Comparison of ENCODE assay signal across 1 cellular context in the genomic region with DNA sequence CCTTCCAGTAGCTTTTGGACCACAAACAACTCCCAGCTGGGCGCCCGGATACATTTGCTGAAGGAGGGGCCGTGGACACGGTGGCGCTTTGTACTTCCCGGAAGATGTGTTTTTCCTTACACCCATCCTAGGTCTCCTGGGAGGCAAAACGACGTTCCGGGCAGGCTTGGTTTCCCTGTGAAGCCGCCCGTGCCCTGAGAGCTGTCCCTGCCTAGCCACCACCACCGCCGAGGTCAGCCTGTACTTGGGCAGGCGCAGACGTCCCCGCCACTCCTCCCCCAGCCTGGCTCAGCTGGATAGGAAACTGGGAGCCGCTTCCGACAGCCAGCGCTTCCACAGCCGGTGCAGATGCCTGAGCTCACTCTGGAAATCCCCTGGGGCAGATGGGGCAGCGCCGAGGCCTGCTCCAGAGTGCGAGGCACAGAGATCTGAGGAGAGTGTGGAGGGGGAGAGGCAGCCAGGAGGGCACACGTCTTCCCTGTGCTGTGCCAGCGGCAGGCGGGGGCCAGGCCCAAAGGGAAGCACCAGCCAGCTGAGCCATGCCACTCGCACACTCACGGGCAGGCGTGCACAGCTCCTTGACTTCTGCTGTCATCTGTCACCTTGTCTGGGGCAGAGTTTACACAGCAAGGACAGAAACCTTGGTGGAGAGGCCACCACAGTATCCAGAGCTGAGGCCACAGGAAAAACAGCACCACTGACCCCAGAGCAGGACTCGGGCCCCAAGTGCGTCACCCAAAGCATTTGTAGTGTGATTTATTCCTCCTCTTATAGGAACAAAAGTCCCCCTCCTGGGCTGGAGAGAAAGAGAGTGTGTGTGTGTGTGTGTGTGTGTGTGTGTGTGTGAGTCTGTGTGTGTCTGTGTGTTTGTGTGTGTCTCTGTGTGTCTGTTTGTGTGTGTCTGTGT.
TF ChIP-seq lines count a peak whose summit lies in the region.

No MANE protein-coding gene starts in this region.

TF ChIP-seq in HCT116, 20 proteins besides CTCF, POLR2A, EP300 and RAD21:
- TF ChIP-seq EZH2 (IDR thresholded peaks at IDR 0.05) (no peak), SP1 (IDR thresholded peaks at IDR 0.05; ENCODE audit: low read depth) (no peak), ZFX (IDR thresholded peaks at IDR 0.05) (no peak), EGR1 (IDR thresholded peaks at IDR 0.05; ENCODE audit: low read depth) (no peak), CEBPB (IDR thresholded peaks at IDR 0.05; ENCODE audit: low read depth) (no peak), YY1 (IDR thresholded peaks at IDR 0.05; ENCODE audit: extremely low read depth, insufficient replicate concordance, low read depth, low read length) (no peak), TCF7L2 (IDR thresholded peaks at IDR 0.05; ENCODE audit: borderline replicate concordance, extremely low read depth, insufficient read depth, insufficient read length) (no peak), POLR2AphosphoS5 (IDR thresholded peaks at IDR 0.05; ENCODE audit: low read depth, low read length) (no peak), ZNF274 (IDR thresholded peaks at IDR 0.05; ENCODE audit: low read depth, low read length) (no peak), JUND (IDR thresholded peaks at IDR 0.05) (no peak), EZH2phosphoT487 (IDR thresholded peaks at IDR 0.05; ENCODE audit: borderline replicate concordance) (no peak), CBX3 (IDR thresholded peaks at IDR 0.05; ENCODE audit: low read depth) (no peak), FOSL1 (IDR thresholded peaks at IDR 0.05; ENCODE audit: low read depth) (no peak), SRF (IDR thresholded peaks at IDR 0.05; ENCODE audit: low read depth) (no peak)
- TF ChIP-seq, protein P1, sequence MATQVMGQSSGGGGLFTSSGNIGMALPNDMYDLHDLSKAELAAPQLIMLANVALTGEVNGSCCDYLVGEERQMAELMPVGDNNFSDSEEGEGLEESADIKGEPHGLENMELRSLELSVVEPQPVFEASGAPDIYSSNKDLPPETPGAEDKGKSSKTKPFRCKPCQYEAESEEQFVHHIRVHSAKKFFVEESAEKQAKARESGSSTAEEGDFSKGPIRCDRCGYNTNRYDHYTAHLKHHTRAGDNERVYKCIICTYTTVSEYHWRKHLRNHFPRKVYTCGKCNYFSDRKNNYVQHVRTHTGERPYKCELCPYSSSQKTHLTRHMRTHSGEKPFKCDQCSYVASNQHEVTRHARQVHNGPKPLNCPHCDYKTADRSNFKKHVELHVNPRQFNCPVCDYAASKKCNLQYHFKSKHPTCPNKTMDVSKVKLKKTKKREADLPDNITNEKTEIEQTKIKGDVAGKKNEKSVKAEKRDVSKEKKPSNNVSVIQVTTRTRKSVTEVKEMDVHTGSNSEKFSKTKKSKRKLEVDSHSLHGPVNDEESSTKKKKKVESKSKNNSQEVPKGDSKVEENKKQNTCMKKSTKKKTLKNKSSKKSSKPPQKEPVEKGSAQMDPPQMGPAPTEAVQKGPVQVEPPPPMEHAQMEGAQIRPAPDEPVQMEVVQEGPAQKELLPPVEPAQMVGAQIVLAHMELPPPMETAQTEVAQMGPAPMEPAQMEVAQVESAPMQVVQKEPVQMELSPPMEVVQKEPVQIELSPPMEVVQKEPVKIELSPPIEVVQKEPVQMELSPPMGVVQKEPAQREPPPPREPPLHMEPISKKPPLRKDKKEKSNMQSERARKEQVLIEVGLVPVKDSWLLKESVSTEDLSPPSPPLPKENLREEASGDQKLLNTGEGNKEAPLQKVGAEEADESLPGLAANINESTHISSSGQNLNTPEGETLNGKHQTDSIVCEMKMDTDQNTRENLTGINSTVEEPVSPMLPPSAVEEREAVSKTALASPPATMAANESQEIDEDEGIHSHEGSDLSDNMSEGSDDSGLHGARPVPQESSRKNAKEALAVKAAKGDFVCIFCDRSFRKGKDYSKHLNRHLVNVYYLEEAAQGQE (IDR thresholded peaks at IDR 0.05; ENCODE audit: low read depth) = no peak
- TF ChIP-seq, protein P2, sequence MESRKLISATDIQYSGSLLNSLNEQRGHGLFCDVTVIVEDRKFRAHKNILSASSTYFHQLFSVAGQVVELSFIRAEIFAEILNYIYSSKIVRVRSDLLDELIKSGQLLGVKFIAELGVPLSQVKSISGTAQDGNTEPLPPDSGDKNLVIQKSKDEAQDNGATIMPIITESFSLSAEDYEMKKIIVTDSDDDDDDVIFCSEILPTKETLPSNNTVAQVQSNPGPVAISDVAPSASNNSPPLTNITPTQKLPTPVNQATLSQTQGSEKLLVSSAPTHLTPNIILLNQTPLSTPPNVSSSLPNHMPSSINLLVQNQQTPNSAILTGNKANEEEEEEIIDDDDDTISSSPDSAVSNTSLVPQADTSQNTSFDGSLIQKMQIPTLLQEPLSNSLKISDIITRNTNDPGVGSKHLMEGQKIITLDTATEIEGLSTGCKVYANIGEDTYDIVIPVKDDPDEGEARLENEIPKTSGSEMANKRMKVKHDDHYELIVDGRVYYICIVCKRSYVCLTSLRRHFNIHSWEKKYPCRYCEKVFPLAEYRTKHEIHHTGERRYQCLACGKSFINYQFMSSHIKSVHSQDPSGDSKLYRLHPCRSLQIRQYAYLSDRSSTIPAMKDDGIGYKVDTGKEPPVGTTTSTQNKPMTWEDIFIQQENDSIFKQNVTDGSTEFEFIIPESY (IDR thresholded peaks at IDR 0.05; ENCODE audit: extremely low read depth, insufficient replicate concordance, low read length) = no peak
- TF ChIP-seq, protein P3, sequence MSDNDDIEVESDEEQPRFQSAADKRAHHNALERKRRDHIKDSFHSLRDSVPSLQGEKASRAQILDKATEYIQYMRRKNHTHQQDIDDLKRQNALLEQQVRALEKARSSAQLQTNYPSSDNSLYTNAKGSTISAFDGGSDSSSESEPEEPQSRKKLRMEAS (IDR thresholded peaks at IDR 0.05) = no peak
